8 cellular contexts compared by ENCODE assay signal in genomic region chr1:160098852-160099647, GRCh38. TPM values are rescaled to one million over a fixed set of nuclear protein-coding genes. Genes with fewer than 3 reads are reported as not detected.
DNase-seq lines count a peak whose midpoint lies in the region; ATAC-seq and TF ChIP-seq lines count a peak whose summit lies in the region.

No MANE protein-coding gene starts in this region.

- peak overlapping the region; percentile 68 to 91 (median 78) for H3K4me3 Mint-ChIP-seq in T-cell
- peak overlapping the region; percentile 74 for H3K4me3 Mint-ChIP-seq in progenitor cell of endocrine pancreas (ENCODE audit: low read depth)

- H3K27me3 ChIP-seq in upper lobe of right lung, result no peaks in the 10 kb centered on the region

- peak overlapping the region; percentile 77 for H3K4me3 ChIP-seq in upper lobe of right lung

- intact Hi-C loops in left cardiac atrium (cut with DNase I), result loop anchor here (5.0 to 10.0 kb wide), 2 partner anchors 156 to 243 kb away; partner anchors contain the start of genes COPA (in 1 of the 2) and NCSTN (in 1 of the 2)
- intact Hi-C loops in upper lobe of right lung (cut with DNase I), result no loop called here

- peaks cover 6% of the 10 kb centered on the region for H3K36me3 ChIP-seq in upper lobe of right lung

- in situ Hi-C loops in GM13976 (cut with MboI; ENCODE audit: low sequenced_read_pairs, unreplicated experiment), result loop anchor here (10.0 kb wide), 1 partner anchor 276 kb away; no protein-coding TSS in a partner anchor

- H3K27ac ChIP-seq in upper lobe of right lung, result peak overlapping the region; percentile 98

- H3K36me3 Mint-ChIP-seq in T-cell (peaks cover 3% of the 10 kb centered on the region), progenitor cell of endocrine pancreas (ENCODE audit: insufficient read depth) (no peaks in the 10 kb centered on the region)

- H3K4me1 ChIP-seq in upper lobe of right lung, result peaks cover 28% of the 10 kb centered on the region

- POLR2A ChIA-PET in T-cell (lab: Charles Lee), result interaction anchor here in 1 of 2 donors (0.6 kb wide), 1 partner anchor 392 kb away, joined by 4 read pairs; no protein-coding TSS in a partner anchor

- peaks cover 62 to 64% (median 62%) of the 10 kb centered on the region in 3 donors for H3K4me1 Mint-ChIP-seq in T-cell
- peaks cover 19% of the 10 kb centered on the region for H3K4me1 Mint-ChIP-seq in progenitor cell of endocrine pancreas (ENCODE audit: low read depth)

- CTCF ChIA-PET in T-cell (lab: Charles Lee), result interaction anchor here (0.8 to 4.6 kb wide), 10 partner anchors 11 to 192 kb away, joined by 3 to 26 read pairs (median 4); no protein-coding TSS in a partner anchor

- H3K27ac Mint-ChIP-seq in T-cell (peak overlapping the region; percentile 94 to 98), progenitor cell of endocrine pancreas (peak overlapping the region; percentile 95)

- H3K9me3 ChIP-seq in upper lobe of right lung, result no peaks in the 10 kb centered on the region

- TF ChIP-seq CTCF in GM13976 (IDR thresholded peaks at IDR 0.05; ENCODE audit: borderline replicate concordance, control extremely low read depth, extremely low read depth, insufficient read depth, missing control alignments) (no peak), progenitor cell of endocrine pancreas (IDR thresholded peaks at IDR 0.05; ENCODE audit: unreplicated experiment) (no peak), upper lobe of right lung (IDR thresholded peaks at IDR 0.05) (no peak)

- ATAC-seq in HG02798 (IDR thresholded peaks at IDR 0.05; ENCODE audit: poor library complexity, unreplicated experiment) (peak; percentile 91), T-cell (replicated peaks in 1 of 4) (peak; percentile 86 to 91 (median 88)), left cardiac atrium (peak; percentile 91), upper lobe of right lung (peak; percentile 89)

- no peaks in the 10 kb centered on the region for H3K9me3 Mint-ChIP-seq in T-cell
- H3K9me3 Mint-ChIP-seq in progenitor cell of endocrine pancreas (ENCODE audit: low read depth), result no peaks in the 10 kb centered on the region

- DNase-seq in GM13976 (ENCODE audit: low spot score) (peak; percentile 100), NCI-H1436 (lab: John Stamatoyannopoulos, UW) (peak; percentile 95), T-cell (peak; percentile 93 to 99 (median 98)), amniotic epithelial cell (ENCODE audit: low read depth) (peak; percentile 83), left cardiac atrium (peak; percentile 97), progenitor cell of endocrine pancreas (ENCODE audit: low spot score, unreplicated experiment) (peak; percentile 97), upper lobe of right lung (peak; percentile 99)

- H3K27me3 Mint-ChIP-seq in T-cell (no peaks in the 10 kb centered on the region), progenitor cell of endocrine pancreas (peaks cover 10% of the 10 kb centered on the region)

RNA-seq across cellular contexts. Expression of gene IGSF8, which starts 0.6 kb away (rescaled TPM):
- total RNA-seq in T-cell, result 10 to 100 TPM; 41.8 to 71.5 (median 62.2) TPM
- total RNA-seq in left cardiac atrium, result 10 to 100 TPM; 18.8 to 22.1 TPM
- total RNA-seq in progenitor cell of endocrine pancreas, result 39.4 and 40.0 TPM in 2 replicates
- total RNA-seq in upper lobe of right lung, result 37.5 TPM

RNA-seq across cellular contexts. Expression of gene ATP1A2, which starts 16.5 kb away (rescaled TPM):
- total RNA-seq in T-cell (under 1 TPM in 2 of 5 donors, not detected in 3; 0.10 to 0.26 TPM), left cardiac atrium (100 to 1,000 TPM; 114 to 176 TPM), progenitor cell of endocrine pancreas (0.11 TPM in 1 of 2 replicates, not detected in the other), upper lobe of right lung (5.6 TPM)

RNA-seq across cellular contexts. Expression of gene KCNJ9, which starts 17.7 kb away (rescaled TPM):
- total RNA-seq in T-cell (not detected), left cardiac atrium (under 1 TPM in 1 of 2 donors, not detected in 1; 0.06 TPM), progenitor cell of endocrine pancreas (not detected in 2 replicates), upper lobe of right lung (not detected)

RNA-seq across cellular contexts. Expression of gene KCNJ10, which starts 29.1 kb away (rescaled TPM):
- total RNA-seq in T-cell (under 1 TPM in 1 of 5 donors, not detected in 4; 0.22 TPM), left cardiac atrium (under 1 TPM; 0.05 to 0.15 TPM), progenitor cell of endocrine pancreas (0.09 and 0.12 TPM in 2 replicates), upper lobe of right lung (not detected)

RNA-seq across cellular contexts. Expression of gene ATP1A4, which starts 52.4 kb away (rescaled TPM):
- not detected for total RNA-seq in T-cell
- total RNA-seq in left cardiac atrium, result under 1 TPM in 1 of 2 donors, not detected in 1; 0.13 TPM
- not detected in 2 replicates for total RNA-seq in progenitor cell of endocrine pancreas
- total RNA-seq in upper lobe of right lung, result 0.96 TPM

Comparison
In these comparisons a context has a peak if more than half of its experiments do, and no peak if none do; other contexts are left out.
1. Peak in every context shown above with its lines: DNase-seq, ATAC-seq, H3K4me3 ChIP-seq and H3K27ac ChIP-seq.
2. RNA of gene ATP1A2, which starts 16.5 kb away (total RNA-seq): 114 to 176 TPM in left cardiac atrium; 5.6 TPM in upper lobe of right lung (single experiment), 0.11 TPM in progenitor cell of endocrine pancreas and 0.10 to 0.26 TPM in T-cell; every median in the first group is over 10 times any median in the second.